Comparison of ENCODE assay signal across 1 cellular context in genomic region chr1:64194168-64195088, GRCh38.
TF ChIP-seq lines count a peak whose summit lies in the region.

No MANE protein-coding gene starts in this region.

TF ChIP-seq in SK-N-SH treated with all-trans-retinoic acid at 6 μM for 48 hours, 23 proteins besides CTCF, POLR2A, EP300 and RAD21 (continued from another document):
- TF ChIP-seq PPARA (CRISPR knock-in tag; IDR thresholded peaks at IDR 0.05; ENCODE audit: borderline replicate concordance) = no peak
- TF ChIP-seq ZNF70 (CRISPR knock-in tag; IDR thresholded peaks at IDR 0.05) = no peak
- TF ChIP-seq CSDC2 (CRISPR knock-in tag; IDR thresholded peaks at IDR 0.05) = no peak
- no peak for TF ChIP-seq SNAI2 (CRISPR knock-in tag; IDR thresholded peaks at IDR 0.05)
- no peak for TF ChIP-seq TOX (CRISPR knock-in tag; IDR thresholded peaks at IDR 0.05; ENCODE audit: borderline replicate concordance)
- TF ChIP-seq CSRNP3 (CRISPR knock-in tag; IDR thresholded peaks at IDR 0.05) = no peak
- no peak for TF ChIP-seq ZFP30 (CRISPR knock-in tag; IDR thresholded peaks at IDR 0.05)
- TF ChIP-seq TCF4 (CRISPR knock-in tag; IDR thresholded peaks at IDR 0.05; ENCODE audit: borderline replicate concordance) = no peak
- no peak for TF ChIP-seq GLIS3 (CRISPR knock-in tag; IDR thresholded peaks at IDR 0.05)
- TF ChIP-seq RARB (CRISPR knock-in tag; IDR thresholded peaks at IDR 0.05) = no peak
- no peak for TF ChIP-seq ISL1 (CRISPR knock-in tag; IDR thresholded peaks at IDR 0.05)
- TF ChIP-seq ZC3H10 (CRISPR knock-in tag; IDR thresholded peaks at IDR 0.05) = no peak
- TF ChIP-seq ZFP3 (CRISPR knock-in tag; IDR thresholded peaks at IDR 0.05) = no peak
- no peak for TF ChIP-seq BACH2 (CRISPR knock-in tag; IDR thresholded peaks at IDR 0.05; ENCODE audit: borderline replicate concordance)
- no peak for TF ChIP-seq ESRRG (CRISPR knock-in tag; IDR thresholded peaks at IDR 0.05)
- TF ChIP-seq ZNF565 (CRISPR knock-in tag; conservative IDR thresholded peaks at IDR 0.05; ENCODE audit: low read depth) = no peak
- no peak for TF ChIP-seq POU6F1 (CRISPR knock-in tag; IDR thresholded peaks at IDR 0.05; ENCODE audit: borderline replicate concordance, low read depth)
- TF ChIP-seq ARNTL (CRISPR knock-in tag; IDR thresholded peaks at IDR 0.05; ENCODE audit: borderline replicate concordance, low read depth) = no peak
